ENCODE assay signal across 8 cellular contexts in the genomic region with DNA sequence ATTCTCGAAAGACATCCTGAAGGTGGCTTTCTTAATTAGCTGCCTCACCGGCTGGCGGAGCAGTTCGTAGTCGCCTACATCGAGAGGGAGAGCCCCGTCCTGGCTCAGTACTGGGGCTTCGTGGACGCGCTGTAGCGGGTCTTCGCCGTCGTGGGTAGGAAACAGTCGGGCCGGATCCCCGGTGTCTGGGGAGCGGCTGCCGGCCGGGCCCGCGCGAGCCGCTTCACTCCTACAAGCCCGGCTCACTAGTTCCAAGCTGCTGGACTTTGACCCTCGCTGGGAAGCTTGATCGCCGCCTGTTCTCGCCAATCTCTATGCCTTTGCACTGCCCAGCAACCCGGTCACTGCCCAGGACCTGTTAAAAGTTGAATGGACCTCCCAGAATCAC. TPM values are rescaled to one million over a fixed set of nuclear protein-coding genes. Genes with fewer than 3 reads are reported as not detected.
A peak's percentile ranks its signal among the peaks of the same experiment; 100 is the strongest.
DNase-seq lines count a peak whose midpoint lies in the region; ATAC-seq and TF ChIP-seq lines count a peak whose summit lies in the region.

No MANE protein-coding gene starts in this region.

- peaks cover 3 to 8% of the 10 kb centered on the region in 2 donors for H3K4me1 ChIP-seq in lung (ENCODE audit: control insufficient read depth in 2 of 2, insufficient read depth in 2 of 2, low read length in 2 of 2)

- peaks cover 70% of the 10 kb centered on the region for H3K4me1 Mint-ChIP-seq in CD4-positive, alpha-beta T cell (ENCODE audit: low read depth)

- H3K4me3 ChIP-seq in lung: peak overlapping the region; percentile 70

- H3K36me3 Mint-ChIP-seq in CD4-positive, alpha-beta T cell (ENCODE audit: low read depth): peaks cover 60% of the 10 kb centered on the region

- POLR2A ChIA-PET in CD4-positive, alpha-beta T cell (lab: Charles Lee): interaction anchor here (0.8 to 9.7 kb wide), 20 partner anchors 10 to 1941 kb away, joined by 3 to 459 read pairs (median 6); a partner anchor contains a TSS

- H3K4me3 Mint-ChIP-seq in CD4-positive, alpha-beta T cell: peak overlapping the region; percentile 94

- peak; percentile 53 for ATAC-seq in CD4-positive, alpha-beta T cell (ENCODE audit: poor library complexity)
- ATAC-seq in GM19397 (IDR thresholded peaks at IDR 0.05; ENCODE audit: unreplicated experiment) (peak; percentile 38), HG03520 (IDR thresholded peaks at IDR 0.05; ENCODE audit: unreplicated experiment) (peak; percentile 31), lung (ENCODE audit: insufficient read depth, low FRiP score) (peak; percentile 23)
- ATAC-seq in activated CD4-positive, CD25-positive, alpha-beta regulatory T cell treated with anti-CD3 and anti-CD28 coated beads, Interleukin-2, amount 50 U/mL, for 24 hours: peak; percentile 52

- CTCF ChIA-PET in CD4-positive, alpha-beta T cell (lab: Charles Lee): interaction anchor here (0.7 to 1.6 kb wide), 5 partner anchors 12 to 59 kb away, joined by 3 to 4 read pairs (median 3); no protein-coding TSS in a partner anchor

- WGBS in lung, 2 donors: 0 to 1% methylated on average over 30 of the region's 30 CpGs

- peak overlapping the region; percentile 97 for H3K27ac ChIP-seq in CD4-positive, alpha-beta T cell (ENCODE audit: low read depth, low read length)
- peak overlapping the region; percentile 92 to 97 for H3K27ac ChIP-seq in lung (ENCODE audit: low read depth in 1 of 2, low read length in 1 of 2)

- DNase-seq in CD4-positive, alpha-beta T cell: peak in 8 of 10 experiments; percentile 25 to 56 (median 38)
- DNase-seq in dermis blood vessel endothelial cell (peak; percentile 50), lung (ENCODE audit: low spot score) (peak; percentile 36), GOT3 (lab: John Stamatoyannopoulos, UW) (no peak)
- DNase-seq in stimulated activated CD8-positive, alpha-beta memory T cell treated with anti-CD3 and anti-CD28 coated beads, Interleukin-12 subunit alpha, Interleukin-12 subunit beta, amount 100 ng/mL, for 1 hour (ENCODE audit: low read depth): peak; percentile 34

- H3K27me3 Mint-ChIP-seq in CD4-positive, alpha-beta T cell: peaks cover 6% of the 10 kb centered on the region

- no peaks in the 10 kb centered on the region for H3K9me3 ChIP-seq in CD4-positive, alpha-beta T cell (ENCODE audit: control insufficient read depth, low read length)
- H3K9me3 ChIP-seq in lung (ENCODE audit: control insufficient read depth in 2 of 2, insufficient read depth in 1 of 2, low read length in 1 of 2): no peaks in the 10 kb centered on the region

- H3K36me3 ChIP-seq in lung (ENCODE audit: control insufficient read depth in 2 of 2, insufficient read depth in 2 of 2, low read length in 2 of 2): peaks cover 1 to 12% of the 10 kb centered on the region in 2 donors

- TF ChIP-seq CTCF in CD4-positive, alpha-beta T cell (IDR thresholded peaks at IDR 0.05): no peak
- TF ChIP-seq CTCF in lung (IDR thresholded peaks at IDR 0.05; ENCODE audit: control extremely low read depth, extremely low read depth): no peak

- H3K27me3 ChIP-seq in CD4-positive, alpha-beta T cell (ENCODE audit: control insufficient read depth, insufficient read depth, low read length): no peaks in the 10 kb centered on the region
- no peaks in the 10 kb centered on the region for H3K27me3 ChIP-seq in lung (ENCODE audit: control insufficient read depth, insufficient read depth)

- intact Hi-C loops in CD4-positive, alpha-beta T cell (cut with DNase I, micrococcal nuclease): loop anchor here (1.0 to 5.0 kb wide), 4 partner anchors 56 to 81 kb away; a partner anchor contains a TSS

- H3K9me3 Mint-ChIP-seq in CD4-positive, alpha-beta T cell: peaks cover 6% of the 10 kb centered on the region

- peak overlapping the region; percentile 99 for H3K27ac Mint-ChIP-seq in CD4-positive, alpha-beta T cell

RNA-seq across cellular contexts. Expression of a gene that starts 41.3 kb away (rescaled TPM):
- not detected for total RNA-seq in CD4-positive, alpha-beta T cell
- total RNA-seq in dermis blood vessel endothelial cell (not detected in 2 replicates), lung (not detected)
- polyA plus RNA-seq in lung: not detected

RNA-seq across cellular contexts. Expression of a gene that starts 57.2 kb away (rescaled TPM):
- total RNA-seq in CD4-positive, alpha-beta T cell: 10 to 100 TPM; 26.6 to 27.4 TPM
- total RNA-seq in dermis blood vessel endothelial cell: 15.6 and 17.9 TPM in 2 replicates
- total RNA-seq in lung: 10 to 100 TPM; 11.1 to 14.9 TPM
- 1 to 10 TPM; 6.1 to 7.2 TPM for polyA plus RNA-seq in lung
